1 cellular context compared by ENCODE assay signal in genomic region chr22:39997939-39998726, GRCh38.
TF ChIP-seq lines count a peak whose summit lies in the region.

No MANE protein-coding gene starts in this region.

TF ChIP-seq in H1, 55 proteins besides CTCF, POLR2A, EP300 and RAD21:
- no peak for TF ChIP-seq E2F6 (IDR thresholded peaks at IDR 0.05)
- TF ChIP-seq BACH1 (IDR thresholded peaks at IDR 0.05; ENCODE audit: low read length): no peak
- TF ChIP-seq RBBP5 (IDR thresholded peaks at IDR 0.05; ENCODE audit: borderline replicate concordance, low read depth, low read length): 0 out of 2 replicates have a peak, but pooled peaks have one; percentile 24
- TF ChIP-seq EZH2 (IDR thresholded peaks at IDR 0.05; ENCODE audit: low read depth, low read length, severe bottlenecking): no peak
- TF ChIP-seq GABPA (IDR thresholded peaks at IDR 0.05; ENCODE audit: borderline replicate concordance, insufficient read depth, low read length): peak; percentile 15; the same call in 1 of the 2 replicates
- TF ChIP-seq TCF12 (IDR thresholded peaks at IDR 0.05; ENCODE audit: low read depth, low read length): 0 out of 2 replicates have a peak, but pooled peaks have one; percentile 12
- peak; percentile 29 for TF ChIP-seq ASH2L (IDR thresholded peaks at IDR 0.05; ENCODE audit: low read length)
- 0 out of 4 replicates have a peak, but pooled peaks of 1 of the 2 experiments have one; percentile 29 for TF ChIP-seq HDAC2 (IDR thresholded peaks at IDR 0.05; ENCODE audit: borderline replicate concordance in 1 of 2, low read depth in 2 of 2, low read length in 2 of 2)
